14 cellular contexts compared by ENCODE assay signal in the genomic region with DNA sequence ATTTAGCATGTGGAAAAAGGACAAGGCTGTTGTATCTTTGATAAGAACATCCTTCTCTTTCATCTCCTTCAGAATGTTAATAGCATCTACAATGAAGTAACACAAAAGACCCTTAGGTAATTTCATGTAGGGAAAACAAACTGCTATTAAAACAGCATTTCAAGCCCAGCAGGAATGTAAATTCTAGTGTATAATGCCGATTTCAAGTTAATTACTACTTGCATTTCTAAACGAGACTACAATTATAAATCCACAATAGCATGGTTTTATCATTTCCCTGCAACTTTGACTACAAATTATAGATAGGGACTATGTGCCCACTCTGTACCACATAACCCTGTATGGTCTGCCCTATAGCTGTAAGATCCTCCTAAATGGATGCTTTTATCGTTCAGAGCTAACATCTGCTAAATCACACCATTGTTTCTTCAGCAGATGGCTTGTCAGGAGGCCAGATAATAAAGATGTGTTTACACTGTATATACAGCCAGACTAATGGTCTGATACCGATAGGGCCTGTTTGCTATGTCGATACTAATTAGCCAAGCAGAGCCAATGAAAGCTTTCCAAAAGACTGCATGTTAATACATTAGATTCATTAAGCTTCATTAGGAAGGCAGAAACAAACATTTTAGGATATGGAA. TPM values are rescaled to one million over a fixed set of nuclear protein-coding genes. Genes with fewer than 3 reads are reported as not detected.
DNase-seq lines count a peak whose midpoint lies in the region; ATAC-seq, FAIRE-seq and TF ChIP-seq lines count a peak whose summit lies in the region.
"Had no signal": no experiment of that assay in that cellular context is flagged by ENCODE, and none has a peak within 500 bp of the region (broad histone marks: within the 10 kb centered on the region; RNA-seq: fewer than 3 reads in every experiment).

No MANE protein-coding gene starts in this region.

- TF ChIP-seq EP300 in A549 (IDR thresholded peaks at IDR 0.05) = no peak

- FAIRE-seq in A549 (lab: Jason Lieb, UNC) = peak; percentile 54

- no peak overlapping the region for H3K27ac ChIP-seq in A549
- H3K27ac ChIP-seq in HUES64 (ENCODE audit: low read depth, low read length) = peak overlapping the region; percentile 49; the same call in 1 of the 2 replicates
- peak overlapping the region in 58 of 59 donors; percentile 5 to 89 (median 77) for H3K27ac ChIP-seq in dorsolateral prefrontal cortex
- H3K27ac ChIP-seq: suprapubic skin had no signal

- CTCF ChIA-PET in A549 (lab: Yijun Ruan, JAX) = interaction anchor here (1.6 to 2.6 kb wide), 2 partner anchors 12 to 14 kb away, joined by 3 to 6 read pairs; no protein-coding TSS in a partner anchor

- H3K4me1 ChIP-seq in A549 = no peaks in the 10 kb centered on the region
- H3K4me1 ChIP-seq in HUES64 (ENCODE audit: insufficient read depth, low read length) = peaks cover 34% of the 10 kb centered on the region
- H3K4me1 ChIP-seq: Caco-2, suprapubic skin had no signal

- peaks cover 98% of the 10 kb centered on the region for H3K36me3 ChIP-seq in HUES64 (ENCODE audit: insufficient read depth, low read length)

- 78% methylated on average over 5 of the region's 5 CpGs for WGBS in A549 (ENCODE audit: missing lambda C conversion rate)
- 86% methylated on average over 5 of the region's 5 CpGs for WGBS in HUES64

- no peaks in the 10 kb centered on the region for H3K9me3 ChIP-seq in A549
- no peaks in the 10 kb centered on the region for H3K9me3 ChIP-seq in HUES64 (ENCODE audit: insufficient read depth, low read depth, low read length)
- H3K9me3 ChIP-seq: Caco-2, suprapubic skin had no signal

- no peak overlapping the region for H3K4me2 ChIP-seq in A549
- H3K4me2 ChIP-seq: smooth muscle cell had no signal

- POLR2A ChIA-PET in A549 (lab: Yijun Ruan, JAX) = no interaction called here

- no peak overlapping the region for H3K9ac ChIP-seq in HUES64 (ENCODE audit: low read depth, low read length)

- TF ChIP-seq RAD21 in A549 (conservative IDR thresholded peaks at IDR 0.05 in 1 of 2, IDR thresholded peaks at IDR 0.05 in 1 of 2) = no peak

- intact Hi-C loops in dorsolateral prefrontal cortex (cut with DNase I) = no loop called here

- no peak for TF ChIP-seq POLR2A in A549 (IDR thresholded peaks at IDR 0.05; ENCODE audit: low read length)

- H3K4me3 ChIP-seq in A549 (no peak overlapping the region), HUES64 (ENCODE audit: low read length) (no peak overlapping the region), dorsolateral prefrontal cortex (peak overlapping the region in 38 of 59 donors; percentile 5 to 48 (median 18))
- H3K4me3 ChIP-seq: smooth muscle cell, suprapubic skin had no signal

- ATAC-seq in A549 (no peak; a peak in 1 of 6 replicates), HG03095 (IDR thresholded peaks at IDR 0.05; ENCODE audit: unreplicated experiment) (no peak), HG03469 (IDR thresholded peaks at IDR 0.05; ENCODE audit: unreplicated experiment) (no peak), GM19455 (IDR thresholded peaks at IDR 0.05; ENCODE audit: unreplicated experiment) (no peak), GM18517 (IDR thresholded peaks at IDR 0.05; ENCODE audit: unreplicated experiment) (no peak)

- no peak for DNase-seq in A549 (ENCODE audit: low read depth in 1 of 2, low spot score in 1 of 2)
- peak; percentile 89 for DNase-seq in NCI-H2171 treated with DMSO at 0.1 percent for 48 hours (lab: John Stamatoyannopoulos, UW)
- DNase-seq in dorsolateral prefrontal cortex = no peak
- DNase-seq: activated CD4-positive, alpha-beta T cell treated with anti-CD3 and anti-CD28 coated beads, Interleukin-2, amount 50 U/mL, for 1 hour; aorta; Caco-2; RPMI8226 had no signal

- H3K27me3 ChIP-seq in HUES64 (ENCODE audit: insufficient read depth, low read length) (no peaks in the 10 kb centered on the region), dorsolateral prefrontal cortex (no peaks in the 10 kb centered on the region)
- H3K27me3 ChIP-seq: suprapubic skin had no signal

- TF ChIP-seq CTCF in A549 (IDR thresholded peaks at IDR 0.05) (no peak), dorsolateral prefrontal cortex (IDR thresholded peaks at IDR 0.05 in 54 of 56, conservative IDR thresholded peaks at IDR 0.05 in 2 of 56; ENCODE audit: low read depth in 1 of 56, partially characterized antibody in 56 of 56) (peak in 1 of 56 donors; percentile 7)

TF ChIP-seq in A549, 52 proteins besides CTCF, POLR2A, EP300 and RAD21:
- TF ChIP-seq ELK1 (IDR thresholded peaks at IDR 0.05; ENCODE audit: low read depth, low read length) (no peak), HOXA7 (CRISPR knock-in tag; IDR thresholded peaks at IDR 0.05) (no peak), RCOR1 (IDR thresholded peaks at IDR 0.05; ENCODE audit: low read depth, low read length) (no peak), HOXB13 (CRISPR knock-in tag; IDR thresholded peaks at IDR 0.05; ENCODE audit: low read depth) (no peak), MAZ (IDR thresholded peaks at IDR 0.05; ENCODE audit: borderline replicate concordance, low read depth, low read length) (no peak), CHD2 (IDR thresholded peaks at IDR 0.05; ENCODE audit: low read length, partially characterized antibody) (no peak), FOSB (CRISPR knock-in tag; IDR thresholded peaks at IDR 0.05) (no peak), PBX3 (IDR thresholded peaks at IDR 0.05) (no peak), SMC3 (IDR thresholded peaks at IDR 0.05) (no peak), POLR2AphosphoS2 (conservative IDR thresholded peaks at IDR 0.05; ENCODE audit: low read length) (no peak), BHLHE40 (IDR thresholded peaks at IDR 0.05; ENCODE audit: low read depth, low read length) (no peak), SREBF2 (IDR thresholded peaks at IDR 0.05) (no peak), ZSCAN20 (CRISPR knock-in tag; IDR thresholded peaks at IDR 0.05) (no peak), TFCP2L1 (CRISPR knock-in tag; IDR thresholded peaks at IDR 0.05) (no peak)
- TF ChIP-seq, protein P1, sequence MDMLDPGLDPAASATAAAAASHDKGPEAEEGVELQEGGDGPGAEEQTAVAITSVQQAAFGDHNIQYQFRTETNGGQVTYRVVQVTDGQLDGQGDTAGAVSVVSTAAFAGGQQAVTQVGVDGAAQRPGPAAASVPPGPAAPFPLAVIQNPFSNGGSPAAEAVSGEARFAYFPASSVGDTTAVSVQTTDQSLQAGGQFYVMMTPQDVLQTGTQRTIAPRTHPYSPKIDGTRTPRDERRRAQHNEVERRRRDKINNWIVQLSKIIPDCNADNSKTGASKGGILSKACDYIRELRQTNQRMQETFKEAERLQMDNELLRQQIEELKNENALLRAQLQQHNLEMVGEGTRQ (IDR thresholded peaks at IDR 0.05) = no peak

RNA-seq across cellular contexts. Expression of gene LRPPRC, which starts 51.9 kb away (rescaled TPM):
- polyA plus RNA-seq in A549 (2011; rRNA removed) = 185 and 269 TPM in 2 replicates
- polyA plus RNA-seq in A549 (2012; cell fraction: cytosol; rRNA removed) = 35.9 and 37.1 TPM in 2 replicates
- 39.9 and 67.9 TPM in 2 replicates for polyA plus RNA-seq in A549 (2012; cell fraction: nucleus; rRNA removed)
- polyA plus RNA-seq in A549 (2017; fragmentation: RNase III; extraction: RNeasy Plus Mini Kit Qiagen cat#74134 plus additional on column Dnase treatment) = 80.8 to 95.9 TPM (median 84.6 TPM) in 3 replicates
- 138 and 144 TPM in 2 replicates for polyA minus RNA-seq in A549 (2011; rRNA and poly(A)+ RNA removed)
- polyA plus RNA-seq in HUES64 (2013, experiment 1 of 2) = 130 TPM
- polyA plus RNA-seq in HUES64 (2013, experiment 2 of 2) = 125 TPM
- total RNA-seq in dorsolateral prefrontal cortex = 100 to 1,000 TPM in 34 of 120 experiments, 10 to 100 TPM in 86; 53.4 to 119 (median 92.9) TPM

Comparison
In these comparisons a context has a peak if more than half of its experiments do, and no peak if none do; other contexts are left out.
1. H3K27ac ChIP-seq: peak in HUES64 (single experiment) and dorsolateral prefrontal cortex (58 of 59); none in A549 (0 of 2).
2. H3K4me3 ChIP-seq: peak in dorsolateral prefrontal cortex (38 of 59); none in A549 (single experiment) and HUES64 (single experiment).